8 cellular contexts compared by ENCODE assay signal in genomic region chr11:116499396-116500001, GRCh38.
A peak's percentile ranks its signal among the peaks of the same experiment; 100 is the strongest.
DNase-seq lines count a peak whose midpoint lies in the region; ATAC-seq, FAIRE-seq and TF ChIP-seq lines count a peak whose summit lies in the region.

No MANE protein-coding gene starts in this region.

- H3K4me1 ChIP-seq in RWPE2 (ENCODE audit: insufficient read depth, poor library complexity, severe bottlenecking) = no peaks in the 10 kb centered on the region
- no peaks in the 10 kb centered on the region for H3K4me1 ChIP-seq in left lung

- H3K9me3 ChIP-seq in RWPE2 (ENCODE audit: severe bottlenecking) (no peaks in the 10 kb centered on the region), left lung (no peaks in the 10 kb centered on the region)

- TF ChIP-seq CTCF in RWPE2 (IDR thresholded peaks at IDR 0.05; ENCODE audit: poor library complexity, severe bottlenecking) (peak; percentile 51), bronchial epithelial cell (IDR thresholded peaks at IDR 0.05; ENCODE audit: insufficient read depth, low read length, severe bottlenecking) (peak; percentile 51), left lung (IDR thresholded peaks at IDR 0.05) (peak; percentile 54 to 56)

- H3K27me3 ChIP-seq in RWPE2 (ENCODE audit: insufficient read depth, poor library complexity, severe bottlenecking) = peaks cover 19% of the 10 kb centered on the region
- H3K27me3 ChIP-seq in bronchial epithelial cell (ENCODE audit: control insufficient read depth, insufficient read depth, low read length) = no peaks in the 10 kb centered on the region
- H3K27me3 ChIP-seq in left lung = peaks cover 7 to 54% of the 10 kb centered on the region in 2 donors

- H3K4me3 ChIP-seq in RWPE2 (ENCODE audit: severe bottlenecking) = no peak overlapping the region
- H3K4me3 ChIP-seq in bronchial epithelial cell (ENCODE audit: low read depth, low read length) = no peak overlapping the region
- H3K4me3 ChIP-seq in left lung = no peak overlapping the region

- ATAC-seq in RWPE2 (ENCODE audit: low read depth) (peak; percentile 65), left lung (peak; percentile 94), HG03469 (IDR thresholded peaks at IDR 0.05; ENCODE audit: unreplicated experiment) (no peak), GM18502 (IDR thresholded peaks at IDR 0.05; ENCODE audit: poor library complexity, unreplicated experiment) (no peak)

- intact Hi-C loops in left lung (cut with DNase I) = no loop called here

- DNase-seq in GF-D8 (lab: John Stamatoyannopoulos, UW) (peak; percentile 36), Kasumi-1 (lab: John Stamatoyannopoulos, UW) (peak; percentile 29 to 42), RWPE2 (ENCODE audit: low spot score) (no peak), bronchial epithelial cell (ENCODE audit: low read depth) (peak; percentile 10), left lung (peak; percentile 72 to 83)
- DNase-seq in stimulated activated CD8-positive, alpha-beta memory T cell treated with anti-CD3 and anti-CD28 coated beads, Interleukin-7, amount 100 ng/mL, for 48 hours (ENCODE audit: extremely low read depth in 1 of 2, low read depth in 1 of 2) = peak; percentile 7 to 48

- H3K27ac ChIP-seq in RWPE2 (ENCODE audit: poor library complexity, severe bottlenecking) (no peak overlapping the region), left lung (no peak overlapping the region)

- H3K36me3 ChIP-seq in RWPE2 (ENCODE audit: low read depth) (no peaks in the 10 kb centered on the region), bronchial epithelial cell (ENCODE audit: control insufficient read depth, insufficient read depth, low read length) (no peaks in the 10 kb centered on the region), left lung (no peaks in the 10 kb centered on the region)

- no peak for FAIRE-seq in bronchial epithelial cell (lab: Jason Lieb, UNC)

Comparison
In these comparisons a context has a peak if more than half of its experiments do, and no peak if none do; other contexts are left out.
1. ATAC-seq: peak in RWPE2 (single experiment) and left lung (single experiment); none in HG03469 (single experiment) and GM18502 (single experiment).
2. Peak in every context shown above with its lines, with median percentiles within 50 percentile points of each other: CTCF ChIP-seq.